25 cellular contexts compared by ENCODE assay signal in the genomic region with DNA sequence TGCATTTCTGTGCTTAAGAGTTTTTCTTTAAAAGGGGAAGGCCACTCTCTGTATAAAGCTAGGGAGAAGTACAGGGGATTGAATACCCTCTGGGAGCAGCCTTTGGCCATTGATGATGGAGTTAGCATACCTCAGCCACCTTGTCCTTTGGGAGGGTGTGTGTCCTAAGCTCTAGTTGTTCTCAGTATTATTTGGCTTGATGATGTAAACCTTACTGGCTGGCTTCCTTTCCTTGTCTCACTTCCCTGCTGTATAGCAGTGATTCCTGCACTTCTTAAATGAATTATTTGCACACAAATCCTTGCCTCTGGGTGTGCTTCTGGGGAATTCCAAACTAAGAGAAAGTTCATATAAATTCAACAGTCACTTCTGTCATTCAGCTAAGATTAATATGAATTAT.
"Had no signal": no experiment of that assay in that cellular context is flagged by ENCODE, and none has a peak within 500 bp of the region (broad histone marks: within the 10 kb centered on the region; RNA-seq: fewer than 3 reads in every experiment).

No MANE protein-coding gene starts in this region.

- H3K27ac Mint-ChIP-seq: activated CD4-positive, alpha-beta memory T cell treated with anti-CD3 and anti-CD28 coated beads, Interleukin-2, amount 10 ng/mL, durations not matched to agents 7 days and 5 days; activated CD4-positive, alpha-beta T cell treated with anti-CD3 and anti-CD28 coated beads, Interleukin-2, amount 10 ng/mL, durations not matched to agents 24 days and 14 days; activated naive CD4-positive, alpha-beta T cell treated with anti-CD3 and anti-CD28 coated beads, Interleukin-2, amount 10 ng/mL, durations not matched to agents 7 days and 5 days; effector memory CD8-positive, alpha-beta T cell; immature natural killer cell; mesothelial cell of epicardium; naive thymus-derived CD8-positive, alpha-beta T cell; progenitor cell of endocrine pancreas had no signal

- FAIRE-seq: bronchial epithelial cell, endothelial cell of umbilical vein had no signal

- H3K4me3 Mint-ChIP-seq: activated CD4-positive, alpha-beta memory T cell treated with anti-CD3 and anti-CD28 coated beads, Interleukin-2, amount 10 ng/mL, durations not matched to agents 7 days and 5 days; activated CD4-positive, alpha-beta T cell treated with anti-CD3 and anti-CD28 coated beads, Interleukin-2, amount 10 ng/mL, durations not matched to agents 24 days and 14 days; activated naive CD4-positive, alpha-beta T cell treated with anti-CD3 and anti-CD28 coated beads, Interleukin-2, amount 10 ng/mL, durations not matched to agents 7 days and 5 days; effector memory CD8-positive, alpha-beta T cell; immature natural killer cell; mesothelial cell of epicardium; naive thymus-derived CD8-positive, alpha-beta T cell had no signal

- H3K9me3 Mint-ChIP-seq: activated CD4-positive, alpha-beta memory T cell treated with anti-CD3 and anti-CD28 coated beads, Interleukin-2, amount 10 ng/mL, durations not matched to agents 7 days and 5 days; activated CD4-positive, alpha-beta T cell treated with anti-CD3 and anti-CD28 coated beads, Interleukin-2, amount 10 ng/mL, durations not matched to agents 24 days and 14 days; activated naive CD4-positive, alpha-beta T cell treated with anti-CD3 and anti-CD28 coated beads, Interleukin-2, amount 10 ng/mL, durations not matched to agents 7 days and 5 days; effector memory CD8-positive, alpha-beta T cell; mesothelial cell of epicardium; naive thymus-derived CD8-positive, alpha-beta T cell had no signal

- H3K36me3 Mint-ChIP-seq: activated naive CD4-positive, alpha-beta T cell treated with anti-CD3 and anti-CD28 coated beads, Interleukin-2, amount 10 ng/mL, durations not matched to agents 7 days and 5 days; immature natural killer cell; mesothelial cell of epicardium; naive thymus-derived CD8-positive, alpha-beta T cell had no signal

- ATAC-seq: activated CD4-positive, CD25-positive, alpha-beta regulatory T cell treated with anti-CD3 and anti-CD28 coated beads, Interleukin-2, amount 50 U/mL, for 24 hours; effector memory CD8-positive, alpha-beta T cell; esophagus mucosa; left lung; naive thymus-derived CD8-positive, alpha-beta T cell had no signal

- DNase-seq: activated CD4-positive, alpha-beta memory T cell treated with anti-CD3 and anti-CD28 coated beads, Interleukin-2, amount 10 ng/mL, durations not matched to agents 7 days and 5 days; activated CD4-positive, alpha-beta T cell treated with anti-CD3 and anti-CD28 coated beads, Interleukin-2, amount 10 ng/mL, durations not matched to agents 24 days and 14 days; activated effector memory CD4-positive, alpha-beta T cell treated with anti-CD3 and anti-CD28 coated beads, Interleukin-2, amount 50 U/mL, for 16 hours; activated naive CD4-positive, alpha-beta T cell treated with anti-CD3 and anti-CD28 coated beads, Interleukin-2, amount 10 ng/mL, durations not matched to agents 7 days and 5 days; amygdala; colonic mucosa; dorsolateral prefrontal cortex; effector memory CD8-positive, alpha-beta T cell; glutamatergic neuron; immature natural killer cell; kidney glomerular epithelial cell; left lung; naive thymus-derived CD8-positive, alpha-beta T cell; retina; sigmoid colon; stimulated activated CD4-positive, alpha-beta T cell treated with anti-CD3 and anti-CD28 coated beads, Interleukin-15, amount 100 ng/mL, for 24 hours; stimulated activated naive CD4-positive, alpha-beta T cell; testis; trophoblast cell had no signal

- H3K27me3 Mint-ChIP-seq: activated CD4-positive, alpha-beta memory T cell treated with anti-CD3 and anti-CD28 coated beads, Interleukin-2, amount 10 ng/mL, durations not matched to agents 7 days and 5 days; activated CD4-positive, alpha-beta T cell treated with anti-CD3 and anti-CD28 coated beads, Interleukin-2, amount 10 ng/mL, durations not matched to agents 24 days and 14 days; activated naive CD4-positive, alpha-beta T cell treated with anti-CD3 and anti-CD28 coated beads, Interleukin-2, amount 10 ng/mL, durations not matched to agents 7 days and 5 days; effector memory CD8-positive, alpha-beta T cell; progenitor cell of endocrine pancreas had no signal

- H3K4me1 Mint-ChIP-seq: activated CD4-positive, alpha-beta memory T cell treated with anti-CD3 and anti-CD28 coated beads, Interleukin-2, amount 10 ng/mL, durations not matched to agents 7 days and 5 days; activated CD4-positive, alpha-beta T cell treated with anti-CD3 and anti-CD28 coated beads, Interleukin-2, amount 10 ng/mL, durations not matched to agents 24 days and 14 days; activated naive CD4-positive, alpha-beta T cell treated with anti-CD3 and anti-CD28 coated beads, Interleukin-2, amount 10 ng/mL, durations not matched to agents 7 days and 5 days; immature natural killer cell; mesothelial cell of epicardium; naive thymus-derived CD8-positive, alpha-beta T cell had no signal
